8 cellular contexts compared by ENCODE assay signal in genomic region chr20:34558320-34559202, GRCh38. TPM values are rescaled to one million over a fixed set of nuclear protein-coding genes. Genes with fewer than 3 reads are reported as not detected.
DNase-seq lines count a peak whose midpoint lies in the region; ATAC-seq, FAIRE-seq and TF ChIP-seq lines count a peak whose summit lies in the region.

Gene MAP1LC3A (plus strand): TSS chr20:34558718. CDS start chr20:34558869, 151 bp downstream.

- 0 out of 2 replicates have a peak within 1 kb of the TSS, but pooled peaks have one; percentile 50 for H2AFZ ChIP-seq in K562 (ENCODE audit: low read depth, low read length)

- no peak for TF ChIP-seq EP300 in K562 (IDR thresholded peaks at IDR 0.05; ENCODE audit: low read length)

- peak within 1 kb of the TSS; percentile 34 for H3K4me3 ChIP-seq in K562
- H3K4me3 ChIP-seq in urinary bladder (ENCODE audit: low read depth, low read length), result peak within 1 kb of the TSS; percentile 68

- BruUV-seq in K562 (replicated peaks; lab: Mats Ljungman, UMichigan), result no TSS peak

- peak; percentile 65 for DNase-seq in HS-5 (ENCODE audit: low read depth)
- DNase-seq in T1000 (lab: John Stamatoyannopoulos, UW), result peak; percentile 92
- DNase-seq in K562 (ENCODE audit: extremely low read depth in 1 of 4, low spot score in 3 of 4), result peak; percentile 57 to 68 (median 62)
- DNase-seq in hippocampal formation (lab: John Stamatoyannopoulos, UW), result peak; percentile 80 to 82
- DNase-seq in renal cortical epithelial cell (ENCODE audit: low read depth), result peak; percentile 68

- TF ChIP-seq POLR2A in K562 (conservative IDR thresholded peaks at IDR 0.05), result no peak

- in situ Hi-C loops in K562 (cut with MboI), result no loop called here

- peak within 1 kb of the TSS; percentile 46; the same call in 1 of the 2 replicates for H3K4me2 ChIP-seq in K562 (ENCODE audit: insufficient read depth, low read length)

- CTCF ChIA-PET in K562 (lab: Yijun Ruan, JAX; ENCODE audit: low intra/inter-chr PET ratio), result no interaction called here

- TF ChIP-seq CTCF in K562 (IDR thresholded peaks at IDR 0.05 in 2 of 3, conservative IDR thresholded peaks at IDR 0.05 in 1 of 3; ENCODE audit: insufficient read depth in 2 of 3, low read depth in 1 of 3, low read length in 3 of 3), result no peak

- POLR2A ChIA-PET in K562 (lab: Yijun Ruan, JAX), result interaction anchor here (0.7 to 1.2 kb wide), 2 partner anchors 10 to 17 kb away, joined by 6 to 7 read pairs; no protein-coding TSS in a partner anchor

- 79% methylated on average over 34 of the region's 100 CpGs for WGBS in K562 (ENCODE audit: insufficient coverage, low coverage, missing lambda C conversion rate)
- 2% methylated on average over 100 of the region's 100 CpGs for WGBS in urinary bladder

- no peaks in the 10 kb centered on the region for H3K9me1 ChIP-seq in K562 (ENCODE audit: control insufficient read depth, insufficient read depth, low read length)

- H3K27me3 ChIP-seq in K562 (ENCODE audit: control insufficient read depth in 2 of 2, insufficient read depth in 2 of 2, low read length in 2 of 2), result no peaks in the 10 kb centered on the region

- peak within 1 kb of the TSS; percentile 54; the same call in 2 of the 3 replicates for H3K27ac ChIP-seq in K562 (ENCODE audit: extremely low read depth, low read depth, low read length)
- H3K27ac ChIP-seq in urinary bladder (ENCODE audit: low read depth), result peak within 1 kb of the TSS; percentile 88

- intact Hi-C loops in K562 (cut with micrococcal nuclease), result no loop called here

- no peaks in the 10 kb centered on the region for H4K20me1 ChIP-seq in K562 (replicated peaks; ENCODE audit: control insufficient read depth, insufficient read depth, low read length)

- FAIRE-seq in K562 (lab: Jason Lieb, UNC), result no peak

- H3K9me3 ChIP-seq in K562 (replicated peaks; ENCODE audit: control insufficient read depth, insufficient read depth, low read depth, low read length), result no peaks in the 10 kb centered on the region

- H3K79me2 ChIP-seq in K562 (ENCODE audit: control insufficient read depth, insufficient read depth, low read length), result no peaks in the 10 kb centered on the region

- TF ChIP-seq RAD21 in K562 (CRISPR knock-in tag; conservative IDR thresholded peaks at IDR 0.05 in 1 of 2, IDR thresholded peaks at IDR 0.05 in 1 of 2), result no peak

- H3K9ac ChIP-seq in K562 (ENCODE audit: insufficient read depth in 1 of 2, low read depth in 2 of 2, low read length in 2 of 2), result peak within 1 kb of the TSS; percentile 46 to 87

- peaks cover 2 to 19% of the 10 kb centered on the region in 2 experiments; a peak in 3 of 5 replicates for H3K4me1 ChIP-seq in K562 (replicated peaks in 1 of 2; ENCODE audit: control insufficient read depth in 2 of 2, insufficient read depth in 2 of 2, low read length in 2 of 2)
- no peaks in the 10 kb centered on the region for H3K4me1 ChIP-seq in urinary bladder (ENCODE audit: insufficient read depth)

- ATAC-seq in GM18498 (IDR thresholded peaks at IDR 0.05; ENCODE audit: unreplicated experiment) (peak; percentile 73), K562 (peak; percentile 70), HG03135 (IDR thresholded peaks at IDR 0.05; ENCODE audit: unreplicated experiment) (no peak)

- peaks cover 11% of the 10 kb centered on the region; the same call in 1 of the 3 replicates for H3K36me3 ChIP-seq in K562 (ENCODE audit: control insufficient read depth, insufficient read depth, low read length)
- H3K36me3 ChIP-seq in urinary bladder (ENCODE audit: insufficient read depth), result no peaks in the 10 kb centered on the region

TF ChIP-seq in K562, 482 proteins besides CTCF, POLR2A, EP300 and RAD21 (continues in another document):
- no peak for TF ChIP-seq NFE2 (IDR thresholded peaks at IDR 0.05; ENCODE audit: low read depth)
- TF ChIP-seq RBFOX2 (IDR thresholded peaks at IDR 0.05; ENCODE audit: low read depth, low read length), result 0 out of 2 replicates have a peak, but pooled peaks have one; percentile 31
- no peak for TF ChIP-seq STAT6 (CRISPR knock-in tag; IDR thresholded peaks at IDR 0.05)

RNA-seq across cellular contexts. Expression of gene MAP1LC3A, which starts in this region (rescaled TPM):
- not detected in 2 replicates for total RNA-seq in K562 (2011; cell fraction: chromatin; rRNA removed; ENCODE audit: low replicate concordance)
- not detected in 2 replicates for total RNA-seq in K562 (2011; cell fraction: nucleolus; rRNA removed)
- not detected in 2 replicates for total RNA-seq in K562 (2011; cell fraction: nucleoplasm; rRNA removed)
- total RNA-seq in K562 (2014; rRNA removed) (0.27 TPM in 1 of 2 replicates, not detected in the other), K562 (2014; rRNA removed; fragmentation: Illumina TruSeq; extraction: Trizol) (not detected in 2 replicates), K562 (2015; rRNA removed; fragmentation: Illumina TruSeq; extraction: Trizol) (not detected in 2 replicates), K562 (2021) (0.22 and 0.38 TPM in 2 replicates), renal cortical epithelial cell (14.9 and 43.3 TPM in 2 replicates), urinary bladder (11.4 TPM)
- polyA plus RNA-seq in K562 (2011; rRNA removed) (not detected in 2 replicates), K562 (2014; fragmentation: Illumina TruSeq; extraction: Trizol) (not detected in 2 replicates), K562 (2014; fragmentation: Nextera tagmentation; extraction: Ambion mirVana) (not detected), K562 (2014; rRNA removed) (0.28 TPM in 1 of 2 replicates, not detected in the other), urinary bladder (88.4 TPM)
- not detected in 2 replicates for polyA plus RNA-seq in K562 (2011; cell fraction: cytosol; rRNA removed)
- polyA plus RNA-seq in K562 (2011; cell fraction: nucleus; rRNA removed), result not detected in 2 replicates
- polyA plus RNA-seq in K562 (2012), result 0.07 and 0.57 TPM in 2 replicates
- polyA minus RNA-seq in K562 (2011; rRNA and poly(A)+ RNA removed), result not detected in 2 replicates
- polyA minus RNA-seq in K562 (2011; cell fraction: cytosol; rRNA and poly(A)+ RNA removed), result not detected in 2 replicates
- not detected in 2 replicates for polyA minus RNA-seq in K562 (2011; cell fraction: nucleus; rRNA and poly(A)+ RNA removed)

Comparison
In these comparisons a context has a peak if more than half of its experiments do, and no peak if none do; other contexts are left out.
1. RNA of gene MAP1LC3A (polyA plus RNA-seq): 88.4 TPM in urinary bladder (single experiment); 0.07 to 0.57 TPM in K562; every median in the first group is over 10 times any median in the second.
2. Peak in DNase-seq, ATAC-seq, H3K4me3 ChIP-seq, H3K27ac ChIP-seq, H3K9ac ChIP-seq and H3K4me2 ChIP-seq in K562; RNA of the gene not detected or under 1 TPM.
3. Peak in every context shown above with its lines, with median percentiles within 50 percentile points of each other: DNase-seq.